In the genomic region with DNA sequence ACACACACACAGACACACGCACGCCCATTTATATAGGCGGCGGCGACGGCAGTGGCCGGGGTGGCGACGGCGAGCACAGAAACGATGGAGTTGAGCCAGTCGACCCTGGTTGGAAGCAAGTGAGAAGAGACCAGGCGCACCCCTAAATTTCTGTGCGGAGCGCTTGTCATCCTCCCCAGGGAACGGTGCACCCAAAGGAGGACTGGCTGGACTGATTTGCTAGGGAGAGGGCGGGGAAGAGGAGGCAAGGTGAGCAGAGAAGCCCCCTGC, we compare ENCODE assay signal across 8 cellular contexts. TPM values are rescaled to one million over a fixed set of nuclear protein-coding genes. Genes with fewer than 3 reads are reported as not detected.
DNase-seq lines count a peak whose midpoint lies in the region; ATAC-seq, FAIRE-seq and TF ChIP-seq lines count a peak whose summit lies in the region.

No MANE protein-coding gene starts in this region.

- no peak for TF ChIP-seq RAD21 in liver (IDR thresholded peaks at IDR 0.05)

- DNase-seq in NCI-H345 treated with DMSO at 0.1 percent for 48 hours (lab: John Stamatoyannopoulos, UW; ENCODE audit: unreplicated experiment) (peak; percentile 36), NCI-H345 (lab: John Stamatoyannopoulos, UW) (no peak), bronchial epithelial cell (ENCODE audit: low read depth) (no peak), testis (no peak), DMS114 treated with DMSO at 0.1 percent for 48 hours (lab: John Stamatoyannopoulos, UW; ENCODE audit: unreplicated experiment) (no peak), NCI-H2029 (lab: John Stamatoyannopoulos, UW) (no peak)

- no peaks in the 10 kb centered on the region for H3K36me3 ChIP-seq in bronchial epithelial cell (ENCODE audit: control insufficient read depth, insufficient read depth, low read length)
- H3K36me3 ChIP-seq in liver (ENCODE audit: control insufficient read depth in 4 of 4, insufficient read depth in 3 of 4, low read depth in 1 of 4, low read length in 3 of 4) = no peaks in the 10 kb centered on the region
- no peaks in the 10 kb centered on the region for H3K36me3 ChIP-seq in testis (ENCODE audit: low read depth, missing control alignments)

- intact Hi-C loops in testis (cut with DNase I; ENCODE audit: low total_unique reads) = loop anchor here (10.0 kb wide), 2 partner anchors 130 to 210 kb away; no protein-coding TSS in a partner anchor

- no peaks in the 10 kb centered on the region for H3K27me3 ChIP-seq in bronchial epithelial cell (ENCODE audit: control insufficient read depth, insufficient read depth, low read length)
- H3K27me3 ChIP-seq in liver (ENCODE audit: control insufficient read depth in 4 of 4, insufficient read depth in 4 of 4, low read length in 3 of 4) = peaks cover 0 to 10% (median 0%) of the 10 kb centered on the region in 4 donors
- H3K27me3 ChIP-seq in testis = no peaks in the 10 kb centered on the region

- H3K9ac ChIP-seq in liver (ENCODE audit: low read depth in 1 of 2, low read length in 2 of 2) = no peak overlapping the region

- no peak for TF ChIP-seq CTCF in bronchial epithelial cell (IDR thresholded peaks at IDR 0.05; ENCODE audit: insufficient read depth, low read length, severe bottlenecking)
- no peak for TF ChIP-seq CTCF in liver (IDR thresholded peaks at IDR 0.05; ENCODE audit: low read depth, low read length, missing input control)
- no peak for TF ChIP-seq CTCF in testis (IDR thresholded peaks at IDR 0.05)

- peak overlapping the region in 1 of 2 donors; percentile 7 for H3K27ac ChIP-seq in liver (ENCODE audit: low read depth in 1 of 2, low read length in 2 of 2)
- H3K27ac ChIP-seq in testis = peak overlapping the region; percentile 76 to 79

- H3K4me3 ChIP-seq in bronchial epithelial cell (ENCODE audit: low read depth, low read length) = peak overlapping the region; percentile 60
- H3K4me3 ChIP-seq in liver (ENCODE audit: low read depth in 1 of 3, low read length in 3 of 3) = peak overlapping the region in 2 of 3 donors; percentile 23 to 39
- peak overlapping the region; percentile 60 to 74 for H3K4me3 ChIP-seq in testis

- H3K4me1 ChIP-seq in liver (ENCODE audit: control insufficient read depth in 4 of 4, insufficient read depth in 4 of 4, low read length in 3 of 4) = peaks cover 0 to 16% (median 10%) of the 10 kb centered on the region in 4 donors
- H3K4me1 ChIP-seq in testis = no peaks in the 10 kb centered on the region

- TF ChIP-seq POLR2A in testis (IDR thresholded peaks at IDR 0.05) = no peak

- H3K9me3 ChIP-seq in liver (ENCODE audit: control insufficient read depth in 4 of 4, low read length in 3 of 4) (no peaks in the 10 kb centered on the region), testis (no peaks in the 10 kb centered on the region)

- no peak for FAIRE-seq in bronchial epithelial cell (lab: Jason Lieb, UNC)

- no peak for ATAC-seq in GM21737 (IDR thresholded peaks at IDR 0.05; ENCODE audit: unreplicated experiment)

- WGBS in liver = 2% methylated on average over 17 of the region's 17 CpGs
- WGBS in testis, 2 donors = 0% methylated on average over 4 of the region's 17 CpGs; no CpG with 5 or more reads in 1 of the 2 donors

TF ChIP-seq in liver, 16 proteins besides CTCF, POLR2A, EP300 and RAD21:
- TF ChIP-seq NR2F2 (IDR thresholded peaks at IDR 0.05) = no peak
- TF ChIP-seq, protein P1, sequence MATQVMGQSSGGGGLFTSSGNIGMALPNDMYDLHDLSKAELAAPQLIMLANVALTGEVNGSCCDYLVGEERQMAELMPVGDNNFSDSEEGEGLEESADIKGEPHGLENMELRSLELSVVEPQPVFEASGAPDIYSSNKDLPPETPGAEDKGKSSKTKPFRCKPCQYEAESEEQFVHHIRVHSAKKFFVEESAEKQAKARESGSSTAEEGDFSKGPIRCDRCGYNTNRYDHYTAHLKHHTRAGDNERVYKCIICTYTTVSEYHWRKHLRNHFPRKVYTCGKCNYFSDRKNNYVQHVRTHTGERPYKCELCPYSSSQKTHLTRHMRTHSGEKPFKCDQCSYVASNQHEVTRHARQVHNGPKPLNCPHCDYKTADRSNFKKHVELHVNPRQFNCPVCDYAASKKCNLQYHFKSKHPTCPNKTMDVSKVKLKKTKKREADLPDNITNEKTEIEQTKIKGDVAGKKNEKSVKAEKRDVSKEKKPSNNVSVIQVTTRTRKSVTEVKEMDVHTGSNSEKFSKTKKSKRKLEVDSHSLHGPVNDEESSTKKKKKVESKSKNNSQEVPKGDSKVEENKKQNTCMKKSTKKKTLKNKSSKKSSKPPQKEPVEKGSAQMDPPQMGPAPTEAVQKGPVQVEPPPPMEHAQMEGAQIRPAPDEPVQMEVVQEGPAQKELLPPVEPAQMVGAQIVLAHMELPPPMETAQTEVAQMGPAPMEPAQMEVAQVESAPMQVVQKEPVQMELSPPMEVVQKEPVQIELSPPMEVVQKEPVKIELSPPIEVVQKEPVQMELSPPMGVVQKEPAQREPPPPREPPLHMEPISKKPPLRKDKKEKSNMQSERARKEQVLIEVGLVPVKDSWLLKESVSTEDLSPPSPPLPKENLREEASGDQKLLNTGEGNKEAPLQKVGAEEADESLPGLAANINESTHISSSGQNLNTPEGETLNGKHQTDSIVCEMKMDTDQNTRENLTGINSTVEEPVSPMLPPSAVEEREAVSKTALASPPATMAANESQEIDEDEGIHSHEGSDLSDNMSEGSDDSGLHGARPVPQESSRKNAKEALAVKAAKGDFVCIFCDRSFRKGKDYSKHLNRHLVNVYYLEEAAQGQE (IDR thresholded peaks at IDR 0.05) = no peak
- TF ChIP-seq HNF4A (conservative IDR thresholded peaks at IDR 0.05) = no peak
- TF ChIP-seq HNF4G (IDR thresholded peaks at IDR 0.05) = no peak
- no peak for TF ChIP-seq TAF1 (conservative IDR thresholded peaks at IDR 0.05)
- no peak for TF ChIP-seq YY1 (IDR thresholded peaks at IDR 0.05)
- TF ChIP-seq, protein P2, sequence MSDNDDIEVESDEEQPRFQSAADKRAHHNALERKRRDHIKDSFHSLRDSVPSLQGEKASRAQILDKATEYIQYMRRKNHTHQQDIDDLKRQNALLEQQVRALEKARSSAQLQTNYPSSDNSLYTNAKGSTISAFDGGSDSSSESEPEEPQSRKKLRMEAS (IDR thresholded peaks at IDR 0.05) = no peak
- no peak for TF ChIP-seq RXRA (IDR thresholded peaks at IDR 0.05)
- no peak for TF ChIP-seq EGR1 (IDR thresholded peaks at IDR 0.05; ENCODE audit: low read depth in 2 of 2)
- TF ChIP-seq, protein P3, sequence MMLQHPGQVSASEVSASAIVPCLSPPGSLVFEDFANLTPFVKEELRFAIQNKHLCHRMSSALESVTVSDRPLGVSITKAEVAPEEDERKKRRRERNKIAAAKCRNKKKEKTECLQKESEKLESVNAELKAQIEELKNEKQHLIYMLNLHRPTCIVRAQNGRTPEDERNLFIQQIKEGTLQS (IDR thresholded peaks at IDR 0.05) = no peak
- TF ChIP-seq, protein P4, sequence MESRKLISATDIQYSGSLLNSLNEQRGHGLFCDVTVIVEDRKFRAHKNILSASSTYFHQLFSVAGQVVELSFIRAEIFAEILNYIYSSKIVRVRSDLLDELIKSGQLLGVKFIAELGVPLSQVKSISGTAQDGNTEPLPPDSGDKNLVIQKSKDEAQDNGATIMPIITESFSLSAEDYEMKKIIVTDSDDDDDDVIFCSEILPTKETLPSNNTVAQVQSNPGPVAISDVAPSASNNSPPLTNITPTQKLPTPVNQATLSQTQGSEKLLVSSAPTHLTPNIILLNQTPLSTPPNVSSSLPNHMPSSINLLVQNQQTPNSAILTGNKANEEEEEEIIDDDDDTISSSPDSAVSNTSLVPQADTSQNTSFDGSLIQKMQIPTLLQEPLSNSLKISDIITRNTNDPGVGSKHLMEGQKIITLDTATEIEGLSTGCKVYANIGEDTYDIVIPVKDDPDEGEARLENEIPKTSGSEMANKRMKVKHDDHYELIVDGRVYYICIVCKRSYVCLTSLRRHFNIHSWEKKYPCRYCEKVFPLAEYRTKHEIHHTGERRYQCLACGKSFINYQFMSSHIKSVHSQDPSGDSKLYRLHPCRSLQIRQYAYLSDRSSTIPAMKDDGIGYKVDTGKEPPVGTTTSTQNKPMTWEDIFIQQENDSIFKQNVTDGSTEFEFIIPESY (IDR thresholded peaks at IDR 0.05) = no peak
- TF ChIP-seq SP1 (IDR thresholded peaks at IDR 0.05) = no peak
- TF ChIP-seq GABPA (IDR thresholded peaks at IDR 0.05 in 1 of 2, conservative IDR thresholded peaks at IDR 0.05 in 1 of 2) = no peak
- TF ChIP-seq FOXA2 (IDR thresholded peaks at IDR 0.05) = no peak
- no peak for TF ChIP-seq FOXA1 (IDR thresholded peaks at IDR 0.05)
- TF ChIP-seq JUND (IDR thresholded peaks at IDR 0.05) = no peak
TF ChIP-seq in liver: peak in this region for 0.

RNA-seq across cellular contexts. Expression of a gene that starts 0.3 kb away (rescaled TPM):
- total RNA-seq in bronchial epithelial cell (0.79 and 1.0 TPM in 2 replicates), liver (under 1 TPM; 0.14 to 0.17 TPM), testis (10 to 100 TPM; 21.8 to 25.7 TPM)
- polyA plus RNA-seq in liver (under 1 TPM; 0.03 to 0.07 TPM), testis (ENCODE audit: insufficient read depth, low read depth, low replicate concordance) (4.8 TPM)

Comparison
In these comparisons a context has a peak if more than half of its experiments do, and no peak if none do; other contexts are left out.
1. RNA of a gene that starts 0.3 kb away (total RNA-seq): 21.8 to 25.7 TPM in testis; 0.79 to 1.0 TPM in bronchial epithelial cell and 0.14 to 0.17 TPM in liver; every median in the first group is over 10 times any median in the second.
2. Peak in every context shown above with its lines, with median percentiles within 50 percentile points of each other: H3K4me3 ChIP-seq.